17 cellular contexts compared by ENCODE assay signal in the genomic region with DNA sequence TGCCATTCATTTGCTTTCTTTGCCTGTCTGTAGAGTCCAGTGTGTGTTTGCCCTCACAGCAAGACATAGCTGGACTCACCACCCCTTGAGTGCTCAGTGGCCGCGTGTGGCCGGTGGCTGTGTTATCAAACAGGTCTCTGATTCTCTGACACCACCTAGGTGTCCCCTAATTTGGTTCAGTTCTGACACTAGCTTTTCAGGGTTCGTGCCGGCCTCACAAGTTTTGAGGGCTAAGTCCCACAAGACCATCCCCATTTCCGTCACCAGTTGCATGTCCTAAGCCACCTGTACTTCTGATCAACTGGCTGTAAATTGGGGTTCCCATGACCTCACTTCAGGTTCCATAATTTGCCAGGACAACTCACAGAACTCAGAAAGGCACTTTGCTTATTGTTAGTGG. TPM values are rescaled to one million over a fixed set of nuclear protein-coding genes. Genes with fewer than 3 reads are reported as not detected.
DNase-seq lines count a peak whose midpoint lies in the region; ATAC-seq lines count a peak whose summit lies in the region.
"Had no signal": no experiment of that assay in that cellular context is flagged by ENCODE, and none has a peak within 500 bp of the region (broad histone marks: within the 10 kb centered on the region; RNA-seq: fewer than 3 reads in every experiment).

No MANE protein-coding gene starts in this region.

- no peaks in the 10 kb centered on the region for H3K9me3 ChIP-seq in T-helper 17 cell (ENCODE audit: control insufficient read depth, low read length, poor library complexity, severe bottlenecking)
- H3K9me3 ChIP-seq: testis had no signal

- ATAC-seq in T-helper 17 cell = no peak
- ATAC-seq in effector memory CD8-positive, alpha-beta T cell (replicated peaks) = no peak
- no peak for ATAC-seq in stimulated activated effector memory CD8-positive, alpha-beta T cell treated with anti-CD3 and anti-CD28 coated beads, Interleukin-12 subunit alpha, Interleukin-12 subunit beta, amount 100 ng/mL, for 72 hours
- ATAC-seq: CD8-positive, alpha-beta T cell; HCT116 had no signal

- peak overlapping the region; percentile 82 for H3K4me3 Mint-ChIP-seq in T-helper 17 cell
- H3K4me3 Mint-ChIP-seq in effector memory CD8-positive, alpha-beta T cell = no peak overlapping the region
- no peak overlapping the region for H3K4me3 Mint-ChIP-seq in stimulated activated effector memory CD8-positive, alpha-beta T cell treated with anti-CD3 and anti-CD28 coated beads, Interleukin-12 subunit alpha, Interleukin-12 subunit beta, amount 100 ng/mL, for 72 hours
- H3K4me3 Mint-ChIP-seq: CD8-positive, alpha-beta T cell had no signal

- peak; percentile 60 for DNase-seq in activated effector memory CD4-positive, alpha-beta T cell treated with anti-CD3 and anti-CD28 coated beads, Interleukin-2, amount 50 U/mL, for 16 hours
- no peak for DNase-seq in activated effector memory CD4-positive, alpha-beta T cell treated with Interleukin-2 at 50 U/mL for 16 hours
- DNase-seq in T-helper 17 cell (no peak), mucosa of gallbladder (ENCODE audit: low spot score) (no peak), OCI-M1 (lab: John Stamatoyannopoulos, UW) (no peak)
- no peak for DNase-seq in effector memory CD8-positive, alpha-beta T cell
- no peak for DNase-seq in stimulated activated effector memory CD8-positive, alpha-beta T cell treated with anti-CD3 and anti-CD28 coated beads, Interleukin-12 subunit alpha, Interleukin-12 subunit beta, amount 100 ng/mL, for 72 hours (ENCODE audit: low spot score in 2 of 2)
- no peak for DNase-seq in effector CD8-positive, alpha-beta T cell (lab: John Stamatoyannopoulos, UW)
- DNase-seq: CD8-positive, alpha-beta T cell; left cardiac atrium; NCI-H1417 treated with DMSO at 0.1 percent for 48 hours; NCI-H526; retina; SHP77; spleen; testis had no signal

- H3K27ac Mint-ChIP-seq in T-helper 17 cell = peak overlapping the region; percentile 99
- H3K27ac Mint-ChIP-seq in effector memory CD8-positive, alpha-beta T cell = peak overlapping the region; percentile 67 to 78
- peak overlapping the region; percentile 88 for H3K27ac Mint-ChIP-seq in stimulated activated effector memory CD8-positive, alpha-beta T cell treated with anti-CD3 and anti-CD28 coated beads, Interleukin-12 subunit alpha, Interleukin-12 subunit beta, amount 100 ng/mL, for 72 hours

- H3K27me3 Mint-ChIP-seq in T-helper 17 cell = no peaks in the 10 kb centered on the region
- no peaks in the 10 kb centered on the region for H3K27me3 Mint-ChIP-seq in effector memory CD8-positive, alpha-beta T cell

- H3K9me3 Mint-ChIP-seq in effector memory CD8-positive, alpha-beta T cell = no peaks in the 10 kb centered on the region
- no peaks in the 10 kb centered on the region for H3K9me3 Mint-ChIP-seq in stimulated activated effector memory CD8-positive, alpha-beta T cell treated with anti-CD3 and anti-CD28 coated beads, Interleukin-12 subunit alpha, Interleukin-12 subunit beta, amount 100 ng/mL, for 72 hours
- H3K9me3 Mint-ChIP-seq: CD8-positive, alpha-beta T cell had no signal

- H3K4me1 Mint-ChIP-seq in T-helper 17 cell = peaks cover 71% of the 10 kb centered on the region
- H3K4me1 Mint-ChIP-seq in effector memory CD8-positive, alpha-beta T cell (ENCODE audit: low read depth in 2 of 2) = peaks cover 70 to 78% of the 10 kb centered on the region in 2 donors
- peaks cover 88% of the 10 kb centered on the region for H3K4me1 Mint-ChIP-seq in stimulated activated effector memory CD8-positive, alpha-beta T cell treated with anti-CD3 and anti-CD28 coated beads, Interleukin-12 subunit alpha, Interleukin-12 subunit beta, amount 100 ng/mL, for 72 hours

- H3K36me3 Mint-ChIP-seq in T-helper 17 cell (ENCODE audit: low read depth) = peaks cover 3% of the 10 kb centered on the region
- H3K36me3 Mint-ChIP-seq in effector memory CD8-positive, alpha-beta T cell (ENCODE audit: insufficient read depth) = peaks cover 33% of the 10 kb centered on the region
- peaks cover 63% of the 10 kb centered on the region for H3K36me3 Mint-ChIP-seq in stimulated activated effector memory CD8-positive, alpha-beta T cell treated with anti-CD3 and anti-CD28 coated beads, Interleukin-12 subunit alpha, Interleukin-12 subunit beta, amount 100 ng/mL, for 72 hours

RNA-seq across cellular contexts. Expression of a gene that starts 23.5 kb away (rescaled TPM):
- 100 to 1,000 TPM; 114 to 151 TPM for total RNA-seq in T-helper 17 cell
- total RNA-seq in mucosa of gallbladder = 160 TPM
